In genomic region chr10:69323622-69324021, GRCh38 we compare ENCODE assay signal across 18 cellular contexts. TPM values are rescaled to one million over a fixed set of nuclear protein-coding genes. Genes with fewer than 3 reads are reported as not detected.
DNase-seq lines count a peak whose midpoint lies in the region; ATAC-seq and TF ChIP-seq lines count a peak whose summit lies in the region.
"Had no signal": no experiment of that assay in that cellular context is flagged by ENCODE, and none has a peak within 500 bp of the region (broad histone marks: within the 10 kb centered on the region; RNA-seq: fewer than 3 reads in every experiment).

No MANE protein-coding gene starts in this region.

- H3K4me3 ChIP-seq in GM23338, result no peak overlapping the region
- H3K4me3 ChIP-seq in brain microvascular endothelial cell (ENCODE audit: low read depth, low read length), result no peak overlapping the region
- H3K4me3 ChIP-seq: left lung had no signal

- H3K27me3 Mint-ChIP-seq in activated CD4-positive, alpha-beta T cell treated with anti-CD3 and anti-CD28 coated beads, Interleukin-2, amount 10 ng/mL, durations not matched to agents 24 days and 14 days, result no peaks in the 10 kb centered on the region
- H3K27me3 Mint-ChIP-seq in GM23338 (ENCODE audit: insufficient read depth, low read depth, poor library complexity) (peaks cover 12% of the 10 kb centered on the region), brain (peaks cover 10% of the 10 kb centered on the region)
- no peaks in the 10 kb centered on the region for H3K27me3 Mint-ChIP-seq in naive thymus-derived CD8-positive, alpha-beta T cell
- H3K27me3 Mint-ChIP-seq: activated CD8-positive, alpha-beta memory T cell treated with anti-CD3 and anti-CD28 coated beads, Interleukin-2, amount 10 ng/mL, durations not matched to agents 7 days and 5 days had no signal

- H2AFZ ChIP-seq in GM23338, result no peak overlapping the region

- H3K36me3 Mint-ChIP-seq in activated CD4-positive, alpha-beta T cell treated with anti-CD3 and anti-CD28 coated beads, Interleukin-2, amount 10 ng/mL, durations not matched to agents 24 days and 14 days (ENCODE audit: low read depth), result peaks cover 11% of the 10 kb centered on the region
- H3K36me3 Mint-ChIP-seq in GM23338 (ENCODE audit: low read depth), result peaks cover 6% of the 10 kb centered on the region; the same call in 2 of the 3 replicates
- peaks cover 13% of the 10 kb centered on the region for H3K36me3 Mint-ChIP-seq in brain
- H3K36me3 Mint-ChIP-seq in naive thymus-derived CD8-positive, alpha-beta T cell, result peaks cover 0 to 2% (median 0%) of the 10 kb centered on the region in 3 donors

- H3K4me1 ChIP-seq in GM23338 (ENCODE audit: insufficient read depth), result peaks cover 90% of the 10 kb centered on the region

- no peaks in the 10 kb centered on the region for H3K9me2 ChIP-seq in GM23338 (ENCODE audit: insufficient read depth)

- POLR2A ChIA-PET in naive thymus-derived CD8-positive, alpha-beta T cell (lab: Charles Lee), result interaction anchor here (0.7 to 1.2 kb wide), 3 partner anchors 41 to 276 kb away, joined by 4 to 5 read pairs (median 4); no protein-coding TSS in a partner anchor

- peaks cover 14% of the 10 kb centered on the region for H4K20me1 ChIP-seq in GM23338 (replicated peaks; ENCODE audit: insufficient read depth)

- intact Hi-C loops in activated CD4-positive, alpha-beta T cell treated with anti-CD3 and anti-CD28 coated beads, Interleukin-2, amount 10 ng/mL, durations not matched to agents 24 days and 14 days (cut with micrococcal nuclease), result no loop called here

- in situ Hi-C loops in brain microvascular endothelial cell (cut with HindIII; ENCODE audit: low pct_ligation_motif_present, low sequenced_read_pairs), result no loop called here

- H3K27me3 ChIP-seq in GM23338 (ENCODE audit: insufficient read depth) (no peaks in the 10 kb centered on the region), brain microvascular endothelial cell (replicated peaks) (no peaks in the 10 kb centered on the region)
- H3K27me3 ChIP-seq: left lung had no signal

- peaks cover 99% of the 10 kb centered on the region for H3K79me2 ChIP-seq in GM23338 (replicated peaks; ENCODE audit: insufficient read depth)

- peaks cover 12% of the 10 kb centered on the region for H3F3A ChIP-seq in GM23338 (replicated peaks; ENCODE audit: low read depth)

- no peak for ATAC-seq in GM23338
- ATAC-seq in naive thymus-derived CD8-positive, alpha-beta T cell, result no peak
- no peak for ATAC-seq in GM21447 (IDR thresholded peaks at IDR 0.05; ENCODE audit: unreplicated experiment)
- no peak for ATAC-seq in GM21526 (IDR thresholded peaks at IDR 0.05; ENCODE audit: low FRiP score, unreplicated experiment)
- ATAC-seq: activated CD8-positive, alpha-beta memory T cell treated with anti-CD3 and anti-CD28 coated beads, Interleukin-2, amount 10 ng/mL, durations not matched to agents 7 days and 5 days; left lung had no signal

- 0 out of 2 replicates have a peak overlapping the region, but pooled peaks have one; percentile 43 for H3K4me2 ChIP-seq in GM23338

- H3K27ac Mint-ChIP-seq in activated CD4-positive, alpha-beta T cell treated with anti-CD3 and anti-CD28 coated beads, Interleukin-2, amount 10 ng/mL, durations not matched to agents 24 days and 14 days, result peak overlapping the region; percentile 11
- H3K27ac Mint-ChIP-seq in GM23338 (peak overlapping the region; percentile 90), brain (peak overlapping the region in 4 of 5 experiments; percentile 31 to 78 (median 66))
- peak overlapping the region; percentile 61 to 85 (median 75) for H3K27ac Mint-ChIP-seq in naive thymus-derived CD8-positive, alpha-beta T cell
- H3K27ac Mint-ChIP-seq: activated CD8-positive, alpha-beta memory T cell treated with anti-CD3 and anti-CD28 coated beads, Interleukin-2, amount 10 ng/mL, durations not matched to agents 7 days and 5 days had no signal

- no peak overlapping the region for H3K4me3 Mint-ChIP-seq in activated CD4-positive, alpha-beta T cell treated with anti-CD3 and anti-CD28 coated beads, Interleukin-2, amount 10 ng/mL, durations not matched to agents 24 days and 14 days
- H3K4me3 Mint-ChIP-seq in GM23338 (no peak overlapping the region), brain (peak overlapping the region in 4 of 5 experiments; percentile 45 to 65 (median 54))
- no peak overlapping the region for H3K4me3 Mint-ChIP-seq in naive thymus-derived CD8-positive, alpha-beta T cell
- H3K4me3 Mint-ChIP-seq: activated CD8-positive, alpha-beta memory T cell treated with anti-CD3 and anti-CD28 coated beads, Interleukin-2, amount 10 ng/mL, durations not matched to agents 7 days and 5 days had no signal

- H3K27ac ChIP-seq in GM23338 (ENCODE audit: low read depth) (peak overlapping the region; percentile 53), brain microvascular endothelial cell (no peak overlapping the region)
- H3K27ac ChIP-seq: left lung, VCaP had no signal

- H3K4me1 Mint-ChIP-seq in activated CD4-positive, alpha-beta T cell treated with anti-CD3 and anti-CD28 coated beads, Interleukin-2, amount 10 ng/mL, durations not matched to agents 24 days and 14 days, result peaks cover 43% of the 10 kb centered on the region
- H3K4me1 Mint-ChIP-seq in GM23338, result peaks cover 72% of the 10 kb centered on the region
- peaks cover 89% of the 10 kb centered on the region for H3K4me1 Mint-ChIP-seq in brain
- peaks cover 30 to 82% (median 74%) of the 10 kb centered on the region in 4 donors for H3K4me1 Mint-ChIP-seq in naive thymus-derived CD8-positive, alpha-beta T cell

- no peak for TF ChIP-seq CTCF in GM23338 (conservative IDR thresholded peaks at IDR 0.05; ENCODE audit: low read depth in 2 of 2)
- TF ChIP-seq CTCF in brain (conservative IDR thresholded peaks at IDR 0.05), result no peak
- TF ChIP-seq CTCF in brain microvascular endothelial cell (IDR thresholded peaks at IDR 0.05; ENCODE audit: low read depth, low read length, missing control alignments), result no peak

- H3K36me3 ChIP-seq in GM23338 (ENCODE audit: insufficient read depth), result no peaks in the 10 kb centered on the region
- H3K36me3 ChIP-seq in brain microvascular endothelial cell (replicated peaks), result no peaks in the 10 kb centered on the region
- H3K36me3 ChIP-seq: left lung had no signal

- no peak for DNase-seq in activated CD4-positive, alpha-beta T cell treated with anti-CD3 and anti-CD28 coated beads, Interleukin-2, amount 10 ng/mL, durations not matched to agents 24 days and 14 days
- no peak for DNase-seq in activated CD4-positive, alpha-beta T cell treated with anti-CD3 and anti-CD28 coated beads, Interleukin-2, amount 50 U/mL, for 1 hour
- no peak for DNase-seq in GM23338 (ENCODE audit: low spot score)
- no peak for DNase-seq in naive thymus-derived CD8-positive, alpha-beta T cell
- no peak for DNase-seq in brain microvascular endothelial cell
- DNase-seq: activated CD8-positive, alpha-beta memory T cell treated with anti-CD3 and anti-CD28 coated beads, Interleukin-2, amount 10 ng/mL, durations not matched to agents 7 days and 5 days; activated naive CD4-positive, alpha-beta T cell treated with Interleukin-2 at 50 U/mL for 16 hours; C1 segment of cervical spinal cord; effector CD8-positive, alpha-beta T cell; left lung; NCI-H1092; stimulated activated CD4-positive, alpha-beta T cell treated with anti-CD3 and anti-CD28 coated beads, Interleukin-12 subunit alpha, Interleukin-12 subunit beta, amount 100 ng/mL, for 4 hours; stimulated activated naive CD4-positive, alpha-beta T cell treated with Interleukin-2 at 50 U/mL for 16 hours; T-helper 1 cell had no signal

- H3K9me3 Mint-ChIP-seq in activated CD4-positive, alpha-beta T cell treated with anti-CD3 and anti-CD28 coated beads, Interleukin-2, amount 10 ng/mL, durations not matched to agents 24 days and 14 days, result no peaks in the 10 kb centered on the region
- H3K9me3 Mint-ChIP-seq in GM23338 (no peaks in the 10 kb centered on the region), brain (peaks cover 0 to 6% (median 0%) of the 10 kb centered on the region in 5 experiments)
- no peaks in the 10 kb centered on the region for H3K9me3 Mint-ChIP-seq in naive thymus-derived CD8-positive, alpha-beta T cell

TF ChIP-seq in GM23338, 12 proteins besides CTCF, POLR2A, EP300 and RAD21:
- TF ChIP-seq EZH2 (IDR thresholded peaks at IDR 0.05; ENCODE audit: low read depth, unreplicated experiment) (no peak), ZNF331 (CRISPR knock-in tag; IDR thresholded peaks at IDR 0.05; ENCODE audit: low read depth) (no peak), STAT1 (IDR thresholded peaks at IDR 0.05; ENCODE audit: unreplicated experiment) (no peak), EZH2phosphoT487 (IDR thresholded peaks at IDR 0.05; ENCODE audit: unreplicated experiment) (no peak), NANOG (IDR thresholded peaks at IDR 0.05; ENCODE audit: borderline replicate concordance) (no peak), JUNB (IDR thresholded peaks at IDR 0.05; ENCODE audit: unreplicated experiment) (no peak)

RNA-seq across cellular contexts. Expression of gene HK1, which starts 45.3 kb away (rescaled TPM):
- 183 and 185 TPM in 2 replicates for total RNA-seq in activated CD4-positive, alpha-beta T cell treated with anti-CD3 and anti-CD28 coated beads, Interleukin-2, amount 10 ng/mL, durations not matched to agents 24 days and 14 days
- 197 and 229 TPM in 2 replicates for total RNA-seq in GM23338 (2014; rRNA removed; shearing (Covaris generic))
- polyA plus RNA-seq in GM23338 (2016; fragmentation: Nextera tagmentation; extraction: Ambion mirVana) (70.0 and 76.6 TPM in 2 replicates), brain (ENCODE audit: insufficient read depth, low read depth, low replicate concordance) (116 TPM)
- total RNA-seq in naive thymus-derived CD8-positive, alpha-beta T cell, result 10 to 100 TPM; 63.5 to 67.1 TPM
- polyA plus RNA-seq in naive thymus-derived CD8-positive, alpha-beta T cell, result 100 to 1,000 TPM in 1 of 3 donors, 10 to 100 TPM in 2; 89.9 to 129 (median 97.1) TPM

Comparison
In these comparisons a context has a peak if more than half of its experiments do, and no peak if none do; other contexts are left out.
1. H3K27ac Mint-ChIP-seq: peak in every context shown above with its lines; median percentile 90 in GM23338; 75 in naive thymus-derived CD8-positive, alpha-beta T cell; 66 in brain; 11 in activated CD4-positive, alpha-beta T cell treated with anti-CD3 and anti-CD28 coated beads, Interleukin-2, amount 10 ng/mL, durations not matched to agents 24 days and 14 days.
2. H3K4me3 Mint-ChIP-seq: peak in brain (4 of 5); none in activated CD4-positive, alpha-beta T cell treated with anti-CD3 and anti-CD28 coated beads, Interleukin-2, amount 10 ng/mL, durations not matched to agents 24 days and 14 days (single experiment), GM23338 (single experiment) and naive thymus-derived CD8-positive, alpha-beta T cell (0 of 10).